ENCODE assay signal across 15 cellular contexts in the genomic region with DNA sequence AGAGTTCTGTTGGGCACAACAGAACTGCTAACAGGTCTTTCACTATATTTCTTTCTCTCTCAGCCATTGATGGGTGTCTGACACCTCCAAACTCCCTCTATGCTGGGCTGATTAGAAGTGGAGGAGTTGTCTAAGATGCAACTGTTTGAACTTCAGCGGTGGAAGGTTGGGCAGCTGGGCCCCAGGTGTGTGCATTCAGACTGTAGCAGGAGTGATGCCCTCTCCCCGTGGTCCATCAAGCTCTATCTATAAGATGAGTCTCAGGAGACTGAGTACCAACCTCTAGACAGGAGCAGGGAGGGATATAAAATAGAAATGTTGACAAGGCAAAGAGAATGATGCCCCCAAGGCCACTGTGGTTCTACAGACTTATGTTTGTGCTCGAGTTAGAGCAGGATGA. TPM values are rescaled to one million over a fixed set of nuclear protein-coding genes. Genes with fewer than 3 reads are reported as not detected.
DNase-seq lines count a peak whose midpoint lies in the region; ATAC-seq, FAIRE-seq and TF ChIP-seq lines count a peak whose summit lies in the region.
"Had no signal": no experiment of that assay in that cellular context is flagged by ENCODE, and none has a peak within 500 bp of the region (broad histone marks: within the 10 kb centered on the region; RNA-seq: fewer than 3 reads in every experiment).

No MANE protein-coding gene starts in this region.

- H3K4me2 ChIP-seq in OCI-LY1 (ENCODE audit: low read length) (peak overlapping the region; percentile 86), GM12878 (ENCODE audit: control insufficient read depth, insufficient read depth) (peak overlapping the region; percentile 93)

- no peaks in the 10 kb centered on the region for H4K20me1 ChIP-seq in OCI-LY1 (ENCODE audit: insufficient read depth, low read length)
- no peaks in the 10 kb centered on the region for H4K20me1 ChIP-seq in GM12878 (ENCODE audit: control insufficient read depth, insufficient read depth)

- H2AFZ ChIP-seq in OCI-LY1 (ENCODE audit: low read length) (no peak overlapping the region), GM12878 (ENCODE audit: control insufficient read depth, low read depth, low read length) (peak overlapping the region; percentile 49; the same call in 1 of the 2 replicates)

- DNase-seq in GM12865 (ENCODE audit: low read depth) = no peak
- DNase-seq in GM12878 (ENCODE audit: low read depth, low spot score) = no peak
- peak; percentile 17 for DNase-seq in sigmoid colon
- no peak for DNase-seq in SKM-1 treated with dmso at 0.1 percent for 144 hours (lab: John Stamatoyannopoulos, UW; ENCODE audit: unreplicated experiment)
- DNase-seq in mesothelial cell of epicardium (ENCODE audit: low spot score in 2 of 2, unreplicated experiment in 2 of 2) = no peak
- DNase-seq in progenitor cell of endocrine pancreas (ENCODE audit: low spot score, unreplicated experiment) = no peak
- DNase-seq: COR-L47, NCI-H1417, SHP77 treated with DMSO at 0.1 percent for 48 hours, testis had no signal

- H3K9me3 Mint-ChIP-seq in mesothelial cell of epicardium (peaks cover 9% of the 10 kb centered on the region), progenitor cell of endocrine pancreas (ENCODE audit: low read depth) (peaks cover 5% of the 10 kb centered on the region)

- H3K27ac Mint-ChIP-seq in mesothelial cell of epicardium = no peak overlapping the region
- no peak overlapping the region for H3K27ac Mint-ChIP-seq in progenitor cell of endocrine pancreas

- no peak for ATAC-seq in GM12878

- peak overlapping the region; percentile 30 for H3K4me3 ChIP-seq in GM12865 (ENCODE audit: low read depth, low read length)
- peak overlapping the region; percentile 60 for H3K4me3 ChIP-seq in OCI-LY1 (ENCODE audit: low read depth, low read length, poor library complexity, severe bottlenecking)
- H3K4me3 ChIP-seq in GM12878 = peak overlapping the region; percentile 35; the same call in 1 of the 2 replicates
- no peak overlapping the region for H3K4me3 ChIP-seq in sigmoid colon
- H3K4me3 ChIP-seq: breast epithelium, testis had no signal

- intact Hi-C loops in GM12878 (cut with micrococcal nuclease; ENCODE audit: unreplicated experiment) (loop anchor here (5.0 kb wide), 2 partner anchors 250 to 330 kb away; a partner anchor contains a TSS), sigmoid colon (cut with DNase I) (no loop called here)

- H3K27me3 Mint-ChIP-seq in mesothelial cell of epicardium (ENCODE audit: low read depth) (no peaks in the 10 kb centered on the region), progenitor cell of endocrine pancreas (no peaks in the 10 kb centered on the region)

- H3K9me3 ChIP-seq in OCI-LY1 (ENCODE audit: low read length) = no peaks in the 10 kb centered on the region
- no peaks in the 10 kb centered on the region; the same call in 2 of the 3 replicates for H3K9me3 ChIP-seq in GM12878 (replicated peaks; ENCODE audit: control insufficient read depth, insufficient read depth, low read length)
- no peaks in the 10 kb centered on the region for H3K9me3 ChIP-seq in sigmoid colon
- H3K9me3 ChIP-seq: breast epithelium, testis had no signal

- H3K9me2 ChIP-seq in OCI-LY1 (ENCODE audit: low read depth, low read length) = no peaks in the 10 kb centered on the region

- H3K27me3 ChIP-seq in OCI-LY1 (ENCODE audit: insufficient read depth, low read length) = no peaks in the 10 kb centered on the region
- no peaks in the 10 kb centered on the region for H3K27me3 ChIP-seq in GM12878 (replicated peaks in 1 of 2; ENCODE audit: control insufficient read depth in 2 of 2, insufficient read depth in 2 of 2, low read length in 1 of 2)
- H3K27me3 ChIP-seq in sigmoid colon = no peaks in the 10 kb centered on the region
- H3K27me3 ChIP-seq: breast epithelium, testis had no signal

- in situ Hi-C loops in GM12878 (cut with MboI) = loop anchor here (5.0 kb wide), 1 partner anchor 105 kb away; no protein-coding TSS in a partner anchor

- FAIRE-seq in GM12878 (lab: Jason Lieb, UNC) = no peak

- TF ChIP-seq POLR2A in GM12878 (IDR thresholded peaks at IDR 0.05; ENCODE audit: low read depth, low read length) (no peak), sigmoid colon (IDR thresholded peaks at IDR 0.05) (no peak)

- H3K36me3 Mint-ChIP-seq in mesothelial cell of epicardium (no peaks in the 10 kb centered on the region), progenitor cell of endocrine pancreas (ENCODE audit: insufficient read depth) (no peaks in the 10 kb centered on the region)

- H3K4me1 Mint-ChIP-seq in mesothelial cell of epicardium (peaks cover 20% of the 10 kb centered on the region), progenitor cell of endocrine pancreas (ENCODE audit: low read depth) (peaks cover 10% of the 10 kb centered on the region)

- no peak for TF ChIP-seq RAD21 in GM12878 (IDR thresholded peaks at IDR 0.05; ENCODE audit: insufficient read depth, low read depth, low read length)

- POLR2A ChIA-PET in GM12878 (lab: Charles Lee) = interaction anchor here (0.7 to 3.8 kb wide), 17 partner anchors 10 to 840 kb away, joined by 3 to 33 read pairs (median 12); a partner anchor contains a TSS

- peaks cover 6% of the 10 kb centered on the region; the same call in 1 of the 2 replicates for H3K36me3 ChIP-seq in OCI-LY1 (ENCODE audit: insufficient read depth, low read length)
- no peaks in the 10 kb centered on the region for H3K36me3 ChIP-seq in GM12878 (ENCODE audit: control insufficient read depth in 2 of 2, insufficient read depth in 2 of 2, low read length in 1 of 2)
- no peaks in the 10 kb centered on the region for H3K36me3 ChIP-seq in sigmoid colon
- H3K36me3 ChIP-seq: breast epithelium had no signal

- 0% methylated on average over 3 of the region's 3 CpGs for WGBS in GM12878 (ENCODE audit: insufficient coverage, insufficient replicate concordance, low lambda C conversion rate, missing lambda C conversion rate)
- WGBS in sigmoid colon, 2 donors = 50 to 82% methylated on average over 3 of the region's 3 CpGs

- TF ChIP-seq EP300 in GM12878 (IDR thresholded peaks at IDR 0.05; ENCODE audit: borderline replicate concordance in 1 of 2, control insufficient read depth in 1 of 2, low read depth in 2 of 2, low read length in 2 of 2) (no peak), sigmoid colon (IDR thresholded peaks at IDR 0.05) (no peak)

- peaks cover 32% of the 10 kb centered on the region for H3F3A ChIP-seq in OCI-LY1 (ENCODE audit: insufficient read depth, low read length)

- H3K9ac ChIP-seq in OCI-LY1 (ENCODE audit: low read length) = peak overlapping the region; percentile 87
- peak overlapping the region; percentile 58 for H3K9ac ChIP-seq in GM12878 (ENCODE audit: control insufficient read depth, insufficient read depth, low read length)

- H3K4me1 ChIP-seq in OCI-LY1 (ENCODE audit: insufficient read depth, low read length, severe bottlenecking) (peaks cover 91% of the 10 kb centered on the region), GM12878 (ENCODE audit: control insufficient read depth, insufficient read depth, low read length) (peaks cover 71% of the 10 kb centered on the region), sigmoid colon (peaks cover 0 to 8% (median 0%) of the 10 kb centered on the region in 4 donors)
- H3K4me1 ChIP-seq: breast epithelium had no signal

- H3K79me2 ChIP-seq in OCI-LY1 (ENCODE audit: insufficient read depth, low read length) (no peaks in the 10 kb centered on the region), GM12878 (ENCODE audit: control insufficient read depth, insufficient read depth, low read length) (peaks cover 14% of the 10 kb centered on the region)

- H3K4me3 Mint-ChIP-seq in mesothelial cell of epicardium (no peak overlapping the region), progenitor cell of endocrine pancreas (ENCODE audit: low read depth) (no peak overlapping the region)

- BruUV-seq in GM12878 (replicated peaks; lab: Mats Ljungman, UMichigan) = no TSS peak

- TF ChIP-seq CTCF in GM12865 (IDR thresholded peaks at IDR 0.05; ENCODE audit: insufficient read depth, low read depth, low read length, missing control alignments) (no peak), OCI-LY1 (IDR thresholded peaks at IDR 0.05; ENCODE audit: low read length) (no peak), GM12878 (IDR thresholded peaks at IDR 0.05 in 2 of 3, conservative IDR thresholded peaks at IDR 0.05 in 1 of 3; ENCODE audit: control insufficient read depth in 2 of 3, extremely low read depth in 1 of 3, insufficient read depth in 1 of 3, low read depth in 3 of 3, low read length in 3 of 3) (no peak), sigmoid colon (IDR thresholded peaks at IDR 0.05) (no peak), mesothelial cell of epicardium (IDR thresholded peaks at IDR 0.05; ENCODE audit: unreplicated experiment) (no peak), progenitor cell of endocrine pancreas (IDR thresholded peaks at IDR 0.05; ENCODE audit: unreplicated experiment) (no peak)

- SMC1A ChIA-PET in GM12878 (lab: Charles Lee; ENCODE audit: uncharacterized antibody, unreplicated experiment) = interaction anchor here (0.7 to 11.1 kb wide), 24 partner anchors 10 to 413 kb away, joined by 3 to 374 read pairs (median 6); a partner anchor contains a TSS

- CTCF ChIA-PET in GM12878 (lab: Yijun Ruan, JAX) = interaction anchor here (0.7 to 7.4 kb wide), 23 partner anchors 11 to 412 kb away, joined by 3 to 121 read pairs (median 5); a partner anchor contains a TSS

- H3K27ac ChIP-seq in OCI-LY1 (ENCODE audit: low read depth, low read length, poor library complexity, severe bottlenecking) (peak overlapping the region; percentile 100), GM12878 (ENCODE audit: control insufficient read depth, insufficient read depth) (peak overlapping the region; percentile 76), sigmoid colon (no peak overlapping the region)
- H3K27ac ChIP-seq: testis had no signal

- RAD21 ChIA-PET in GM12878 (lab: Charles Lee; ENCODE audit: unreplicated experiment) = interaction anchor here (0.6 to 10.7 kb wide), 27 partner anchors 11 to 412 kb away, joined by 3 to 356 read pairs (median 7); a partner anchor contains a TSS

RNA-seq across cellular contexts. Expression of a gene that starts 28.1 kb away (rescaled TPM):
- total RNA-seq in GM12878 (2013; cell fraction: nucleolus; rRNA removed) = 1.5 TPM in 1 of 2 replicates, not detected in the other
- total RNA-seq in GM12878 (2014; rRNA removed) (0.05 TPM in 1 of 2 replicates, not detected in the other), GM12878 (2014; rRNA removed; fragmentation: Illumina TruSeq; extraction: Trizol) (not detected in 2 replicates), GM12878 (2021) (not detected in 2 replicates), sigmoid colon (not detected), mesothelial cell of epicardium (not detected in 3 replicates), progenitor cell of endocrine pancreas (0.22 and 0.43 TPM in 2 replicates)
- not detected for polyA plus RNA-seq in GM12878 (2011; ENCODE audit: low read depth)
- polyA plus RNA-seq in GM12878 (2011; rRNA removed) (0.08 and 0.55 TPM in 2 replicates), GM12878 (2014; fragmentation: Illumina TruSeq; extraction: Trizol) (not detected in 2 replicates), GM12878 (2014; fragmentation: Nextera tagmentation; extraction: Ambion mirVana) (not detected), GM12878 (2014; rRNA removed) (0.05 TPM in 1 of 2 replicates, not detected in the other), GM12878 (2016; fragmentation: Nextera tagmentation; extraction: Ambion mirVana) (under 1 TPM in 1 of 2 experiments, not detected in 1; 0.09 TPM), sigmoid colon (not detected)
- polyA plus RNA-seq in GM12878 (2011; cell fraction: cytosol; rRNA removed) = 0.04 and 0.15 TPM in 2 replicates
- 0.18 TPM in 1 of 2 replicates, not detected in the other for polyA plus RNA-seq in GM12878 (2011; cell fraction: nucleus; rRNA removed)
- not detected in 2 replicates for polyA plus RNA-seq in GM12878 (2012)
- not detected in 2 replicates for polyA minus RNA-seq in GM12878 (2011; rRNA and poly(A)+ RNA removed)
- polyA minus RNA-seq in GM12878 (2011; cell fraction: cytosol; rRNA and poly(A)+ RNA removed) = not detected in 2 replicates
- 0.29 TPM in 1 of 2 replicates, not detected in the other for polyA minus RNA-seq in GM12878 (2011; cell fraction: nucleus; rRNA and poly(A)+ RNA removed)
- total RNA-seq: breast epithelium, glomerular endothelial cell, kidney epithelial cell, NCI-H460 had no signal

Comparison
In these comparisons a context has a peak if more than half of its experiments do, and no peak if none do; other contexts are left out.
1. H3K4me3 ChIP-seq: peak in GM12865 (single experiment), OCI-LY1 (single experiment) and GM12878 (single experiment); none in sigmoid colon (0 of 4).
2. H3K27ac ChIP-seq: peak in OCI-LY1 (single experiment) and GM12878 (single experiment); none in sigmoid colon (0 of 4).